Comparison of ENCODE assay signal across 9 cellular contexts in the genomic region with DNA sequence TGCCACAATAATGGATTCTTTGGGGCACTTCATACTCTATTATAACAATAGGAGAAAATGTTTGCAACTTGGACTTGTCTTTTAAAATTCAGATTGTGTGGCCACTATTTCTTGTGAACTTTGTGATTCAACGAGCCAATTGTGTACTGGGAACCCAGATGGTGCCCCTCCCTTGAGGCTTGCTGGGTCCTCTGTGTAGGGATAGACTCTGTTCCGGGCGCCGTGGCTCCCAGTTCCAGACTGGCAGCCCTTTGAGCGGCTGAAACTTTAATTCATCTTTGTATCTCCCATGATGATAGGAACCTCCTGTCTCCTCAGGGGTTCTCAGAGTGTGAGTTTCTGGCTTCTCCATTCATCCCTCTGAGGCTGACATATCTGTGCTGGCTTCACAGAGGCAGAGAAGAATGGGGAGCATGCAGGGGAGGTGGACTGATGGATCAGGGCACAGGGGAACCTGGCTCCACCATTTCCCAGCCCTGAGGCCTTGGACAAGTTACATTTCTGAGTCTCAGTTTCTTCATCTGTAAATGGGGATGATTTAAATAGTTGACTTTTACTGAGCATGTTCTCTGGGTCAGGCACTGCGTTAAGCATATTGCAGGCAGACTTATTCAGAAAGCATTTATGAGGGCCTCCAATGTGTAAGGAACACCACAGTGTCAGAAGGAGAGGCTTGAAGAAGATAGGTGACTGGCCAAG. TPM values are rescaled to one million over a fixed set of nuclear protein-coding genes. Genes with fewer than 3 reads are reported as not detected.
DNase-seq lines count a peak whose midpoint lies in the region; ATAC-seq, FAIRE-seq and TF ChIP-seq lines count a peak whose summit lies in the region.
"Had no signal": no experiment of that assay in that cellular context is flagged by ENCODE, and none has a peak within 500 bp of the region (broad histone marks: within the 10 kb centered on the region; RNA-seq: fewer than 3 reads in every experiment).

No MANE protein-coding gene starts in this region.

- H3K9me3 Mint-ChIP-seq in activated CD8-positive, alpha-beta T cell treated with anti-CD3 and anti-CD28 coated beads for 36 hours, result peaks cover 6% of the 10 kb centered on the region
- peaks cover 0 to 4% of the 10 kb centered on the region in 2 donors for H3K9me3 Mint-ChIP-seq in stimulated activated naive B cell treated with anti-CD40 and anti-IgM and Interleukin-4, amounts not matched to agents 10 μg/mL and 1 μg/mL and 100 μg/mL, for 72 hours

- H3K4me1 Mint-ChIP-seq in activated CD8-positive, alpha-beta T cell treated with anti-CD3 and anti-CD28 coated beads for 36 hours (ENCODE audit: low read depth), result peaks cover 46% of the 10 kb centered on the region
- peaks cover 53 to 67% of the 10 kb centered on the region in 2 donors for H3K4me1 Mint-ChIP-seq in stimulated activated naive B cell treated with anti-CD40 and anti-IgM and Interleukin-4, amounts not matched to agents 10 μg/mL and 1 μg/mL and 100 μg/mL, for 72 hours

- BruUV-seq in HepG2 (replicated peaks; lab: Mats Ljungman, UMichigan), result no TSS peak

- H3K27me3 ChIP-seq in KMS-11 (ENCODE audit: insufficient read depth, low read depth), result no peaks in the 10 kb centered on the region
- H3K27me3 ChIP-seq in HepG2 (ENCODE audit: control insufficient read depth in 1 of 2, insufficient read depth in 2 of 2, low read length in 2 of 2), result peaks cover 0 to 17% of the 10 kb centered on the region in 2 experiments; a peak in 3 of 5 replicates
- H3K27me3 ChIP-seq: SJCRH30 had no signal

- no peak for DNase-seq in activated CD8-positive, alpha-beta T cell treated with anti-CD3 and anti-CD28 coated beads for 36 hours
- no peak for DNase-seq in HepG2 (ENCODE audit: low spot score)
- no peak for DNase-seq in stimulated activated naive B cell treated with anti-CD40 and anti-IgM and Interleukin-4, amounts not matched to agents 10 μg/mL and 1 μg/mL and 100 μg/mL, for 72 hours
- DNase-seq in NOMO-1 treated with dmso at 0.1 percent for 144 hours (lab: John Stamatoyannopoulos, UW; ENCODE audit: unreplicated experiment), result no peak
- DNase-seq in T1000 (lab: John Stamatoyannopoulos, UW), result no peak
- DNase-seq: NCI-H1417 had no signal

- CTCF ChIA-PET in activated CD8-positive, alpha-beta T cell treated with anti-CD3 and anti-CD28 coated beads for 36 hours (lab: Charles Lee), result interaction anchor here (2.7 kb wide), 1 partner anchor 61 kb away, joined by 7 read pairs; no protein-coding TSS in a partner anchor
- CTCF ChIA-PET in HepG2 (lab: Yijun Ruan, JAX; ENCODE audit: low intra/inter-chr PET ratio, low total read pairs), result no interaction called here

- in situ Hi-C loops in HepG2 (cut with HindIII; ENCODE audit: extremely low pct_ligation_motif_present, low pct_unique_long_range_greater_than_20kb), result no loop called here

- no peak for TF ChIP-seq RAD21 in HepG2 (CRISPR knock-in tag; IDR thresholded peaks at IDR 0.05)

- H2AFZ ChIP-seq in KMS-11 (ENCODE audit: low read depth) (peak overlapping the region; percentile 62; the same call in 1 of the 2 replicates), HepG2 (ENCODE audit: low read length) (peak overlapping the region; percentile 98)

- TF ChIP-seq EP300 in HepG2 (IDR thresholded peaks at IDR 0.05; ENCODE audit: low read depth in 2 of 2, low read length in 2 of 2) (no peak), HepG2 (CRISPR knock-in tag; IDR thresholded peaks at IDR 0.05; ENCODE audit: borderline replicate concordance) (no peak)

- peaks cover 9% of the 10 kb centered on the region for H3K9me3 ChIP-seq in HepG2 (ENCODE audit: low read length)

- H3K36me3 Mint-ChIP-seq in activated CD8-positive, alpha-beta T cell treated with anti-CD3 and anti-CD28 coated beads for 36 hours (ENCODE audit: low read depth), result peaks cover 8% of the 10 kb centered on the region
- peaks cover 8 to 11% of the 10 kb centered on the region in 2 donors for H3K36me3 Mint-ChIP-seq in stimulated activated naive B cell treated with anti-CD40 and anti-IgM and Interleukin-4, amounts not matched to agents 10 μg/mL and 1 μg/mL and 100 μg/mL, for 72 hours

- POLR2A ChIA-PET in activated CD8-positive, alpha-beta T cell treated with anti-CD3 and anti-CD28 coated beads for 36 hours (lab: Charles Lee), result no interaction called here
- POLR2A ChIA-PET in HepG2 (lab: Yijun Ruan, JAX), result no interaction called here

- intact Hi-C loops in activated CD8-positive, alpha-beta T cell treated with anti-CD3 and anti-CD28 coated beads for 36 hours (cut with micrococcal nuclease), result no loop called here
- intact Hi-C loops in HepG2 (cut with micrococcal nuclease; ENCODE audit: unreplicated experiment), result no loop called here

- 0% methylated on average over 3 of the region's 6 CpGs for WGBS in HepG2 (ENCODE audit: low lambda C conversion rate)

- FAIRE-seq in HepG2 (lab: Jason Lieb, UNC), result no peak

- peak overlapping the region; percentile 91 for H3K4me3 Mint-ChIP-seq in activated CD8-positive, alpha-beta T cell treated with anti-CD3 and anti-CD28 coated beads for 36 hours
- peak overlapping the region; percentile 91 to 97 for H3K4me3 Mint-ChIP-seq in stimulated activated naive B cell treated with anti-CD40 and anti-IgM and Interleukin-4, amounts not matched to agents 10 μg/mL and 1 μg/mL and 100 μg/mL, for 72 hours

- H3K79me2 ChIP-seq in KMS-11 (ENCODE audit: insufficient read depth, low read depth), result no peaks in the 10 kb centered on the region
- no peaks in the 10 kb centered on the region for H3K79me2 ChIP-seq in HepG2 (ENCODE audit: insufficient read depth, low read length)

- H3K4me3 ChIP-seq in KMS-11 (IDR thresholded peaks at IDR 0.05; ENCODE audit: insufficient read depth, low read depth, low read length), result no peak overlapping the region
- H3K4me3 ChIP-seq in HepG2 (replicated peaks in 1 of 3; ENCODE audit: insufficient read depth in 1 of 3, low read depth in 2 of 3, low read length in 3 of 3), result peak overlapping the region; percentile 66 to 74 (median 66)
- H3K4me3 ChIP-seq: SJCRH30 had no signal

- H3K27ac ChIP-seq in KMS-11, result peak overlapping the region; percentile 98
- no peak overlapping the region for H3K27ac ChIP-seq in HepG2 (ENCODE audit: extremely low read length, insufficient read depth, low read length)
- H3K27ac ChIP-seq: SJCRH30 had no signal

- peak overlapping the region; percentile 99 for H3K27ac Mint-ChIP-seq in activated CD8-positive, alpha-beta T cell treated with anti-CD3 and anti-CD28 coated beads for 36 hours
- peak overlapping the region; percentile 100 for H3K27ac Mint-ChIP-seq in stimulated activated naive B cell treated with anti-CD40 and anti-IgM and Interleukin-4, amounts not matched to agents 10 μg/mL and 1 μg/mL and 100 μg/mL, for 72 hours

- H3K9ac ChIP-seq in KMS-11 (no peak overlapping the region; the same call in 1 of the 2 replicates), HepG2 (ENCODE audit: insufficient read depth, low read depth, low read length) (no peak overlapping the region; the same call in 1 of the 2 replicates)

- TF ChIP-seq POLR2A in HepG2 (IDR thresholded peaks at IDR 0.05; ENCODE audit: insufficient read depth in 1 of 2, low read depth in 2 of 2, low read length in 2 of 2), result no peak

- ATAC-seq in activated CD8-positive, alpha-beta T cell treated with anti-CD3 and anti-CD28 coated beads for 36 hours, result no peak
- ATAC-seq in HepG2, result peak; percentile 47
- ATAC-seq in stimulated activated naive B cell treated with anti-CD40 and anti-IgM and Interleukin-4, amounts not matched to agents 10 μg/mL and 1 μg/mL and 100 μg/mL, for 72 hours (replicated peaks), result no peak
- no peak for ATAC-seq in GM21447 (IDR thresholded peaks at IDR 0.05; ENCODE audit: unreplicated experiment)

- TF ChIP-seq CTCF in KMS-11 (conservative IDR thresholded peaks at IDR 0.05; ENCODE audit: low read depth, low read length) (no peak), HepG2 (CRISPR knock-in tag; IDR thresholded peaks at IDR 0.05) (no peak)
- no peak for TF ChIP-seq CTCF in activated CD8-positive, alpha-beta T cell treated with anti-CD3 and anti-CD28 coated beads for 36 hours (IDR thresholded peaks at IDR 0.05)

- H3K36me3 ChIP-seq in KMS-11 (ENCODE audit: insufficient read depth) (no peaks in the 10 kb centered on the region), HepG2 (replicated peaks in 1 of 2; ENCODE audit: control insufficient read depth in 1 of 2, insufficient read depth in 2 of 2, low read length in 2 of 2) (no peaks in the 10 kb centered on the region)
- H3K36me3 ChIP-seq: SJCRH30 had no signal

- H3K4me1 ChIP-seq in KMS-11 (ENCODE audit: low read depth, poor library complexity, severe bottlenecking) (peaks cover 45% of the 10 kb centered on the region), HepG2 (ENCODE audit: insufficient read depth, low read length) (peaks cover 53% of the 10 kb centered on the region)

- no peaks in the 10 kb centered on the region for H4K20me1 ChIP-seq in KMS-11 (ENCODE audit: insufficient read depth)
- H4K20me1 ChIP-seq in HepG2 (ENCODE audit: insufficient read depth, low read length), result no peaks in the 10 kb centered on the region

- no peaks in the 10 kb centered on the region for H3K27me3 Mint-ChIP-seq in activated CD8-positive, alpha-beta T cell treated with anti-CD3 and anti-CD28 coated beads for 36 hours
- no peaks in the 10 kb centered on the region for H3K27me3 Mint-ChIP-seq in stimulated activated naive B cell treated with anti-CD40 and anti-IgM and Interleukin-4, amounts not matched to agents 10 μg/mL and 1 μg/mL and 100 μg/mL, for 72 hours

- H3K4me2 ChIP-seq in KMS-11 (peak overlapping the region; percentile 99), HepG2 (ENCODE audit: low read depth, low read length) (peak overlapping the region; percentile 98)

RNA-seq across cellular contexts. Expression of gene ANKDD1A, which starts 15.2 kb away (rescaled TPM):
- total RNA-seq in activated CD8-positive, alpha-beta T cell treated with anti-CD3 and anti-CD28 coated beads for 36 hours, result 1 to 10 TPM; 3.4 to 4.3 TPM
- 0.11 TPM in 2 replicates for total RNA-seq in HepG2 (2016; rRNA removed; fragmentation: Illumina TruSeq; extraction: Trizol)
- not detected in 2 replicates for total RNA-seq in HepG2 (2016; cell fraction: cytosol; rRNA removed; fragmentation: Illumina TruSeq; extraction: Trizol; ENCODE audit: low read depth)
- total RNA-seq in HepG2 (2016; cell fraction: insoluble cytoplasmic fraction; rRNA removed; fragmentation: Illumina TruSeq; extraction: Trizol), result 0.09 TPM in 1 of 2 replicates, not detected in the other
- not detected in 2 replicates for total RNA-seq in HepG2 (2016; cell fraction: membrane; rRNA removed; fragmentation: Illumina TruSeq; extraction: Trizol)
- total RNA-seq in HepG2 (2016; cell fraction: nucleus; rRNA removed; fragmentation: Illumina TruSeq; extraction: Trizol), result not detected in 2 replicates
- 0.17 and 0.48 TPM in 2 replicates for polyA plus RNA-seq in HepG2 (2011; rRNA removed)
- 0.19 and 0.23 TPM in 2 replicates for polyA plus RNA-seq in HepG2 (2011; cell fraction: cytosol; rRNA removed)
- 1.3 and 1.5 TPM in 2 replicates for polyA plus RNA-seq in HepG2 (2011; cell fraction: nucleus; rRNA removed)
- 0.21 and 0.31 TPM in 2 replicates for polyA plus RNA-seq in HepG2 (2012)
- not detected in 2 replicates for polyA plus RNA-seq in HepG2 (2016; cell fraction: cytosol; fragmentation: Illumina TruSeq; extraction: Trizol; ENCODE audit: low read depth)
- not detected in 2 replicates for polyA plus RNA-seq in HepG2 (2016; cell fraction: insoluble cytoplasmic fraction; fragmentation: Illumina TruSeq; extraction: Trizol; ENCODE audit: low read depth)
- polyA plus RNA-seq in HepG2 (2016; cell fraction: membrane; fragmentation: Illumina TruSeq; extraction: Trizol; ENCODE audit: low read depth), result not detected in 2 replicates
- not detected in 2 replicates for polyA plus RNA-seq in HepG2 (2016; cell fraction: nucleus; fragmentation: Illumina TruSeq; extraction: Trizol; ENCODE audit: insufficient read depth, low read depth)
- polyA minus RNA-seq in HepG2 (2011; rRNA and poly(A)+ RNA removed; ENCODE audit: low replicate concordance), result 0.40 TPM in 2 replicates
- not detected in 2 replicates for polyA minus RNA-seq in HepG2 (2011; cell fraction: cytosol; rRNA and poly(A)+ RNA removed)
- not detected in 2 replicates for polyA minus RNA-seq in HepG2 (2011; cell fraction: nucleus; rRNA and poly(A)+ RNA removed)

RNA-seq across cellular contexts. Expression of gene PLEKHO2, which starts 54.8 kb away (rescaled TPM):
- total RNA-seq in activated CD8-positive, alpha-beta T cell treated with anti-CD3 and anti-CD28 coated beads for 36 hours, result 10 to 100 TPM; 10.1 to 10.4 TPM
- 3.1 and 3.8 TPM in 2 replicates for total RNA-seq in HepG2 (2016; rRNA removed; fragmentation: Illumina TruSeq; extraction: Trizol)
- 0.61 and 0.71 TPM in 2 replicates for total RNA-seq in HepG2 (2016; cell fraction: cytosol; rRNA removed; fragmentation: Illumina TruSeq; extraction: Trizol; ENCODE audit: low read depth)
- 3.1 and 4.3 TPM in 2 replicates for total RNA-seq in HepG2 (2016; cell fraction: insoluble cytoplasmic fraction; rRNA removed; fragmentation: Illumina TruSeq; extraction: Trizol)
- total RNA-seq in HepG2 (2016; cell fraction: membrane; rRNA removed; fragmentation: Illumina TruSeq; extraction: Trizol), result 1.4 and 1.8 TPM in 2 replicates
- total RNA-seq in HepG2 (2016; cell fraction: nucleus; rRNA removed; fragmentation: Illumina TruSeq; extraction: Trizol), result 3.2 and 3.6 TPM in 2 replicates
- polyA plus RNA-seq in HepG2 (2011; rRNA removed), result 4.8 and 5.1 TPM in 2 replicates
- 3.1 and 3.9 TPM in 2 replicates for polyA plus RNA-seq in HepG2 (2011; cell fraction: cytosol; rRNA removed)
- polyA plus RNA-seq in HepG2 (2011; cell fraction: nucleus; rRNA removed), result 15.5 and 19.5 TPM in 2 replicates
- polyA plus RNA-seq in HepG2 (2012), result 3.9 and 4.4 TPM in 2 replicates
- 0.38 and 0.41 TPM in 2 replicates for polyA plus RNA-seq in HepG2 (2016; cell fraction: cytosol; fragmentation: Illumina TruSeq; extraction: Trizol; ENCODE audit: low read depth)
- polyA plus RNA-seq in HepG2 (2016; cell fraction: insoluble cytoplasmic fraction; fragmentation: Illumina TruSeq; extraction: Trizol; ENCODE audit: low read depth), result 2.2 and 3.1 TPM in 2 replicates
- polyA plus RNA-seq in HepG2 (2016; cell fraction: membrane; fragmentation: Illumina TruSeq; extraction: Trizol; ENCODE audit: low read depth), result 0.70 and 0.73 TPM in 2 replicates
- polyA plus RNA-seq in HepG2 (2016; cell fraction: nucleus; fragmentation: Illumina TruSeq; extraction: Trizol; ENCODE audit: insufficient read depth, low read depth), result 17.8 and 18.9 TPM in 2 replicates
- 3.4 and 9.7 TPM in 2 replicates for polyA minus RNA-seq in HepG2 (2011; rRNA and poly(A)+ RNA removed; ENCODE audit: low replicate concordance)
- 3.4 and 3.5 TPM in 2 replicates for polyA minus RNA-seq in HepG2 (2011; cell fraction: cytosol; rRNA and poly(A)+ RNA removed)
- 4.4 and 6.8 TPM in 2 replicates for polyA minus RNA-seq in HepG2 (2011; cell fraction: nucleus; rRNA and poly(A)+ RNA removed)
